8 cellular contexts compared by ENCODE assay signal in the genomic region with DNA sequence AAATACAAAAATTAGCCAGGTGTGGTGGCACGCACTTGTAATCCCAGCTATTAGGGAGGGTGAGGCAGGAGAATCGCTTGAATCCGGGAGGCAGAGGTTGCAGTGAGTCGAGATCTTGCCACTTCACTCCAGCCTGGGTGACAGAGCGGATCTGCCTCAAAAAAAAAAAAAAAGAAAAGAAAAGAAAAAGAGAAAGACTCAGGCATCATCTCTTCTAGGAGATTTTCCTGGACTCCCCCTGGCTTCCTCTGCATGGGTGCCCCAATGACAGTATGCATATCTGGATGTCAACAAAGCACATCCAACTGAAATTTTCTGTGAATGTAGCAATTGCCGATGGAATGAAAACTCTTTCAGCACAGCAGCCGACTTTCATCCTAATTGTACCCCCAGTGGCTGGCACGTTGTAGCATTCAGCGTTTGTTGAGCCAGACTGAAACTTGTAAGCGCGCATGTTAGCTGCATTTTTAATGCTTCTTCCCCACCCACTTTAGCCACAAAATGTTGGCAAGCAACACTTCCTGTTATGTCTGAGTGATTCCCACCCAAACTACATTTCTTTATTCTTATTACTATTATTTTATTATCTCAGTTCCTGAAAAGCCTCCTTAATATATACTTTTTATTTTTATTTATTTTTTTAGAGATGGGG.
A peak's percentile ranks its signal among the peaks of the same experiment; 100 is the strongest.
DNase-seq lines count a peak whose midpoint lies in the region; ATAC-seq and TF ChIP-seq lines count a peak whose summit lies in the region.

No MANE protein-coding gene starts in this region.

- DNase-seq in CD4-positive, CD25-positive, alpha-beta regulatory T cell, result peak in 2 of 3 donors; percentile 21 to 52
- peak; percentile 16 to 23 for DNase-seq in activated CD4-positive, alpha-beta T cell treated with anti-CD3 and anti-CD28 coated beads, Interleukin-2, amount 50 U/mL, for 4 hours
- peak; percentile 57 for DNase-seq in fibroblast of villous mesenchyme (ENCODE audit: low read depth)
- no peak for DNase-seq in NCI-H524 (lab: John Stamatoyannopoulos, UW)
- DNase-seq in iPS-NIHi7 (ENCODE audit: extremely low spot score), result no peak
- DNase-seq in cerebellar cortex (ENCODE audit: low spot score), result no peak
- no peak for DNase-seq in nephron progenitor cell

- no peaks in the 10 kb centered on the region for H3K27me3 ChIP-seq in CD4-positive, CD25-positive, alpha-beta regulatory T cell (ENCODE audit: control insufficient read depth, insufficient read depth, low read length)

- H3K36me3 ChIP-seq in CD4-positive, CD25-positive, alpha-beta regulatory T cell (ENCODE audit: control insufficient read depth, insufficient read depth, low read length), result no peaks in the 10 kb centered on the region

- ATAC-seq in CD4-positive, CD25-positive, alpha-beta regulatory T cell (ENCODE audit: low read depth in 2 of 2), result peak; percentile 24 to 46
- ATAC-seq in HG02642 (IDR thresholded peaks at IDR 0.05; ENCODE audit: poor library complexity, unreplicated experiment), result peak; percentile 55

- no peaks in the 10 kb centered on the region for H3K27me3 Mint-ChIP-seq in CD4-positive, CD25-positive, alpha-beta regulatory T cell
- peaks cover 3% of the 10 kb centered on the region for H3K27me3 Mint-ChIP-seq in nephron progenitor cell (ENCODE audit: low read depth, poor library complexity)

- no peak overlapping the region for H3K27ac ChIP-seq in CD4-positive, CD25-positive, alpha-beta regulatory T cell (ENCODE audit: insufficient read depth, low read length, poor library complexity, severe bottlenecking)

- peaks cover 14% of the 10 kb centered on the region for H3K4me1 ChIP-seq in CD4-positive, CD25-positive, alpha-beta regulatory T cell (ENCODE audit: control insufficient read depth, insufficient read depth, low read length, poor library complexity, severe bottlenecking)

- peaks cover 3 to 39% (median 15%) of the 10 kb centered on the region in 4 donors for H3K4me1 Mint-ChIP-seq in CD4-positive, CD25-positive, alpha-beta regulatory T cell
- no peaks in the 10 kb centered on the region for H3K4me1 Mint-ChIP-seq in nephron progenitor cell

- peak overlapping the region; percentile 74 for H3K4me3 ChIP-seq in CD4-positive, CD25-positive, alpha-beta regulatory T cell (ENCODE audit: low read depth, low read length)
- H3K4me3 ChIP-seq in fibroblast of villous mesenchyme (ENCODE audit: low read depth, low read length), result no peak overlapping the region

- no peaks in the 10 kb centered on the region for H3K9me3 ChIP-seq in CD4-positive, CD25-positive, alpha-beta regulatory T cell (ENCODE audit: control insufficient read depth in 2 of 2, low read length in 2 of 2)

- H3K4me3 Mint-ChIP-seq in CD4-positive, CD25-positive, alpha-beta regulatory T cell, result peak overlapping the region in 3 of 4 donors; percentile 70 to 86 (median 73)
- H3K4me3 Mint-ChIP-seq in nephron progenitor cell, result no peak overlapping the region

- TF ChIP-seq CTCF in fibroblast of villous mesenchyme (IDR thresholded peaks at IDR 0.05; ENCODE audit: insufficient read depth, low read depth, low read length) (no peak), nephron progenitor cell (IDR thresholded peaks at IDR 0.05) (no peak)

- H3K9me3 Mint-ChIP-seq in CD4-positive, CD25-positive, alpha-beta regulatory T cell, result peaks cover 0 to 2% (median 0%) of the 10 kb centered on the region in 7 donors
- H3K9me3 Mint-ChIP-seq in nephron progenitor cell, result no peaks in the 10 kb centered on the region

- H3K36me3 Mint-ChIP-seq in CD4-positive, CD25-positive, alpha-beta regulatory T cell, result no peaks in the 10 kb centered on the region
- no peaks in the 10 kb centered on the region for H3K36me3 Mint-ChIP-seq in nephron progenitor cell (ENCODE audit: low read depth)

- H3K27ac Mint-ChIP-seq in CD4-positive, CD25-positive, alpha-beta regulatory T cell, result peak overlapping the region in 2 of 3 donors; percentile 86 to 95
- H3K27ac Mint-ChIP-seq in nephron progenitor cell, result no peak overlapping the region

Comparison
In these comparisons a context has a peak if more than half of its experiments do, and no peak if none do; other contexts are left out.
1. DNase-seq: peak in CD4-positive, CD25-positive, alpha-beta regulatory T cell (2 of 3), activated CD4-positive, alpha-beta T cell treated with anti-CD3 and anti-CD28 coated beads, Interleukin-2, amount 50 U/mL, for 4 hours (2 of 2) and fibroblast of villous mesenchyme (single experiment); none in NCI-H524 (0 of 2), iPS-NIHi7 (single experiment), cerebellar cortex (single experiment) and nephron progenitor cell (single experiment).